Comparison of ENCODE assay signal across 8 cellular contexts in genomic region chr11:61477734-61478148, GRCh38. TPM values are rescaled to one million over a fixed set of nuclear protein-coding genes. Genes with fewer than 3 reads are reported as not detected.
DNase-seq lines count a peak whose midpoint lies in the region; ATAC-seq, FAIRE-seq and TF ChIP-seq lines count a peak whose summit lies in the region.

No MANE protein-coding gene starts in this region.

- CTCF ChIA-PET in Panc1 (lab: Charles Lee): interaction anchor here (0.6 to 2.9 kb wide), 4 partner anchors 37 to 160 kb away, joined by 3 to 31 read pairs (median 3); no protein-coding TSS in a partner anchor
- CTCF ChIA-PET in activated naive CD4-positive, alpha-beta T cell treated with anti-CD3 and anti-CD28 coated beads for 36 hours (lab: Charles Lee): interaction anchor here (0.7 to 13.2 kb wide), 20 partner anchors 9 to 332 kb away, joined by 3 to 152 read pairs (median 4); no protein-coding TSS in a partner anchor

- intact Hi-C loops in Panc1 (cut with micrococcal nuclease; ENCODE audit: unreplicated experiment) (loop anchor here (1.0 to 5.0 kb wide), 2 partner anchors 39 to 150 kb away; no protein-coding TSS in a partner anchor), left ventricle myocardium inferior (cut with micrococcal nuclease) (loop anchor here (5.0 kb wide), 1 partner anchor 160 kb away; no protein-coding TSS in a partner anchor)
- intact Hi-C loops in activated naive CD4-positive, alpha-beta T cell treated with anti-CD3 and anti-CD28 coated beads for 36 hours (cut with micrococcal nuclease): loop anchor here (1.0 to 2.0 kb wide), 3 partner anchors 31 to 151 kb away; no protein-coding TSS in a partner anchor

- H3K36me3 ChIP-seq in Panc1 (ENCODE audit: control insufficient read depth, insufficient read depth, low read length) (no peaks in the 10 kb centered on the region), left ventricle myocardium inferior (peaks cover 8% of the 10 kb centered on the region)

- BruUV-seq in Panc1 (replicated peaks; lab: Mats Ljungman, UMichigan): no TSS peak

- H3K4me1 ChIP-seq in Panc1 (ENCODE audit: control insufficient read depth, insufficient read depth, low read length): peaks cover 3% of the 10 kb centered on the region; the same call in 1 of the 2 replicates
- H3K4me1 ChIP-seq in left ventricle myocardium inferior: peaks cover 42% of the 10 kb centered on the region

- no peak for FAIRE-seq in RCC 7860 (lab: Jason Lieb, UNC)

- TF ChIP-seq CTCF in Panc1 (IDR thresholded peaks at IDR 0.05): peak; percentile 96
- TF ChIP-seq CTCF in left ventricle myocardium inferior (IDR thresholded peaks at IDR 0.05; ENCODE audit: borderline replicate concordance): peak; percentile 94

- peaks cover 4% of the 10 kb centered on the region for H3K36me3 Mint-ChIP-seq in activated naive CD4-positive, alpha-beta T cell treated with anti-CD3 and anti-CD28 coated beads for 36 hours (ENCODE audit: low read depth)

- in situ Hi-C loops in Panc1 (cut with HindIII; ENCODE audit: low pct_unique_long_range_greater_than_20kb, low sequenced_read_pairs): no loop called here

- DNase-seq in NCI-H1092 treated with DMSO at 0.1 percent for 48 hours (lab: John Stamatoyannopoulos, UW) (peak; percentile 26), NCI-H1092 (lab: John Stamatoyannopoulos, UW) (no peak), Panc1 (ENCODE audit: low read depth, low spot score) (no peak), left ventricle myocardium inferior (peak; percentile 60), dedifferentiated amniotic fluid mesenchymal stem cell (ENCODE audit: extremely low spot score) (no peak), RCC 7860 (ENCODE audit: low spot score) (no peak)
- peak; percentile 57 for DNase-seq in activated naive CD4-positive, alpha-beta T cell treated with anti-CD3 and anti-CD28 coated beads for 36 hours
- DNase-seq in stimulated activated CD4-positive, alpha-beta T cell treated with anti-CD3 and anti-CD28 coated beads, Interleukin-15, amount 100 ng/mL, for 1 hour (ENCODE audit: low read depth in 1 of 2, low spot score in 1 of 2): peak; percentile 11 to 49

- POLR2A ChIA-PET in Panc1 (lab: Charles Lee): no interaction called here

- H3K9me3 Mint-ChIP-seq in activated naive CD4-positive, alpha-beta T cell treated with anti-CD3 and anti-CD28 coated beads for 36 hours: no peaks in the 10 kb centered on the region

- H3K9me3 ChIP-seq in Panc1 (ENCODE audit: control insufficient read depth, insufficient read depth, low read depth, low read length) (no peaks in the 10 kb centered on the region), left ventricle myocardium inferior (replicated peaks) (no peaks in the 10 kb centered on the region)

- H3K4me1 Mint-ChIP-seq in activated naive CD4-positive, alpha-beta T cell treated with anti-CD3 and anti-CD28 coated beads for 36 hours (ENCODE audit: low read depth): peaks cover 10% of the 10 kb centered on the region

- no peak overlapping the region for H3K27ac Mint-ChIP-seq in activated naive CD4-positive, alpha-beta T cell treated with anti-CD3 and anti-CD28 coated beads for 36 hours

- ATAC-seq in Panc1: peak; percentile 37; the same call in 1 of the 2 replicates

- no peak overlapping the region for H3K4me3 ChIP-seq in Panc1 (ENCODE audit: low read depth in 2 of 2, low read length in 2 of 2)
- no peak overlapping the region for H3K4me3 ChIP-seq in left ventricle myocardium inferior

- H3K27ac ChIP-seq in Panc1 (ENCODE audit: low read length) (no peak overlapping the region), left ventricle myocardium inferior (replicated peaks) (peak overlapping the region; percentile 71)

- peaks cover 2% of the 10 kb centered on the region for H3K27me3 Mint-ChIP-seq in activated naive CD4-positive, alpha-beta T cell treated with anti-CD3 and anti-CD28 coated beads for 36 hours (ENCODE audit: low read depth)

- no peak overlapping the region for H3K4me3 Mint-ChIP-seq in activated naive CD4-positive, alpha-beta T cell treated with anti-CD3 and anti-CD28 coated beads for 36 hours

- no peaks in the 10 kb centered on the region for H3K27me3 ChIP-seq in Panc1 (ENCODE audit: control insufficient read depth, insufficient read depth, low read length)
- H3K27me3 ChIP-seq in left ventricle myocardium inferior (ENCODE audit: low read depth): peaks cover 4% of the 10 kb centered on the region

RNA-seq across cellular contexts. Expression of gene LRRC10B, which starts 30.8 kb away (rescaled TPM):
- total RNA-seq in Panc1 (2021; ENCODE audit: unreplicated experiment): 0.23 TPM
- 0.17 TPM for polyA plus RNA-seq in Panc1 (2012; ENCODE audit: insufficient read length)
- not detected for total RNA-seq in activated naive CD4-positive, alpha-beta T cell treated with anti-CD3 and anti-CD28 coated beads for 36 hours
- 0.88 TPM for total RNA-seq in left ventricle myocardium inferior

RNA-seq across cellular contexts. Expression of gene SDHAF2, which starts 47.8 kb away (rescaled TPM):
- total RNA-seq in Panc1 (2021; ENCODE audit: unreplicated experiment): 43.2 TPM
- polyA plus RNA-seq in Panc1 (2012; ENCODE audit: insufficient read length): 55.0 TPM
- total RNA-seq in activated naive CD4-positive, alpha-beta T cell treated with anti-CD3 and anti-CD28 coated beads for 36 hours: 10 to 100 TPM; 23.7 to 27.0 TPM
- 38.1 TPM for total RNA-seq in left ventricle myocardium inferior

RNA-seq across cellular contexts. Expression of gene CPSF7, which starts 48.0 kb away (rescaled TPM):
- total RNA-seq in Panc1 (2021; ENCODE audit: unreplicated experiment) (96.1 TPM), left ventricle myocardium inferior (39.9 TPM)
- 63.2 TPM for polyA plus RNA-seq in Panc1 (2012; ENCODE audit: insufficient read length)
- total RNA-seq in activated naive CD4-positive, alpha-beta T cell treated with anti-CD3 and anti-CD28 coated beads for 36 hours: 100 to 1,000 TPM; 106 to 108 TPM

Comparison
In these comparisons a context has a peak if more than half of its experiments do, and no peak if none do; other contexts are left out.
1. DNase-seq: peak in NCI-H1092 treated with DMSO at 0.1 percent for 48 hours (single experiment), activated naive CD4-positive, alpha-beta T cell treated with anti-CD3 and anti-CD28 coated beads for 36 hours (single experiment), left ventricle myocardium inferior (single experiment) and stimulated activated CD4-positive, alpha-beta T cell treated with anti-CD3 and anti-CD28 coated beads, Interleukin-15, amount 100 ng/mL, for 1 hour (2 of 2); none in NCI-H1092 (single experiment), Panc1 (single experiment), dedifferentiated amniotic fluid mesenchymal stem cell (single experiment) and RCC 7860 (single experiment).